ENCODE assay signal across 22 cellular contexts in genomic region chr1:205922806-205923205, GRCh38. TPM values are rescaled to one million over a fixed set of nuclear protein-coding genes. Genes with fewer than 3 reads are reported as not detected.
"Had no signal": no experiment of that assay in that cellular context is flagged by ENCODE, and none has a peak within 500 bp of the region (broad histone marks: within the 10 kb centered on the region; RNA-seq: fewer than 3 reads in every experiment).

No MANE protein-coding gene starts in this region.

- H3K4me1 Mint-ChIP-seq: naive thymus-derived CD4-positive, alpha-beta T cell had no signal

- H3K27ac Mint-ChIP-seq: nephron progenitor cell had no signal

- H3K27me3 ChIP-seq: hepatocyte, tibial artery, upper lobe of right lung, vagina had no signal

- H3K9me3 Mint-ChIP-seq: naive thymus-derived CD4-positive, alpha-beta T cell; nephron progenitor cell had no signal

- H3K4me3 Mint-ChIP-seq: naive thymus-derived CD4-positive, alpha-beta T cell; nephron progenitor cell had no signal

- H3K36me3 ChIP-seq: prostate gland, tibial artery, upper lobe of right lung, vagina had no signal

- H3K9ac ChIP-seq: parathyroid adenoma had no signal

- H3K4me1 ChIP-seq: parathyroid adenoma, prostate gland, vagina had no signal

- H3K9me3 ChIP-seq: prostate gland, tibial artery, upper lobe of right lung, vagina had no signal

- DNase-seq: effector CD4-positive, alpha-beta T cell; foreskin melanocyte; left colon; mesendoderm; nephron progenitor cell; retina; small intestine; stimulated activated CD4-positive, alpha-beta T cell treated with anti-CD3 and anti-CD28 coated beads, Interleukin-12 subunit alpha, Interleukin-12 subunit beta, amount 100 ng/mL, for 4 hours; stimulated activated naive CD4-positive, alpha-beta T cell treated with Interleukin-2 at 50 U/mL for 16 hours; upper lobe of right lung had no signal

- H3K36me3 Mint-ChIP-seq: naive thymus-derived CD4-positive, alpha-beta T cell had no signal

- H3K27ac ChIP-seq: hepatocyte, parathyroid adenoma, prostate gland, tibial artery, upper lobe of right lung, vagina had no signal

- H3K4me3 ChIP-seq: hepatocyte, prostate gland, tibial artery, upper lobe of right lung, vagina had no signal

RNA-seq across cellular contexts. Expression of gene SLC26A9, which starts 20.4 kb away (rescaled TPM):
- total RNA-seq: dermis microvascular lymphatic vessel endothelial cell; kidney epithelial cell; left colon; liver; lung microvascular endothelial cell; mononuclear cell; naive thymus-derived CD4-positive, alpha-beta T cell; temporal lobe had no signal
- polyA plus RNA-seq: liver; naive thymus-derived CD4-positive, alpha-beta T cell had no signal
